In genomic region chr6:85005494-85005893, GRCh38 we compare ENCODE assay signal across 13 cellular contexts.
A peak's percentile ranks its signal among the peaks of the same experiment; 100 is the strongest.
DNase-seq lines count a peak whose midpoint lies in the region; ATAC-seq and TF ChIP-seq lines count a peak whose summit lies in the region.
"Had no signal": no experiment of that assay in that cellular context is flagged by ENCODE, and none has a peak within 500 bp of the region (broad histone marks: within the 10 kb centered on the region; RNA-seq: fewer than 3 reads in every experiment).

No MANE protein-coding gene starts in this region.

- H3K36me3 Mint-ChIP-seq in H9 (ENCODE audit: insufficient read depth in 1 of 3, low read depth in 3 of 3): peaks cover 6 to 9% (median 6%) of the 10 kb centered on the region in 3 experiments; a peak in 4 of 7 replicates
- no peaks in the 10 kb centered on the region for H3K36me3 Mint-ChIP-seq in endothelial cell (ENCODE audit: low read depth, unreplicated experiment)

- H4K20me1 ChIP-seq in H9 (ENCODE audit: control insufficient read depth, insufficient read depth, insufficient read length): no peaks in the 10 kb centered on the region

- H3K27me3 Mint-ChIP-seq in H9 (ENCODE audit: low read depth) (no peaks in the 10 kb centered on the region; the same call in 1 of the 2 replicates), endothelial cell (ENCODE audit: unreplicated experiment) (no peaks in the 10 kb centered on the region)
- H3K27me3 Mint-ChIP-seq: B cell; CD4-positive, alpha-beta T cell had no signal

- DNase-seq in H9 (no peak), SK-MEL-5 (ENCODE audit: low read depth, low spot score) (peak; percentile 9), endothelial cell (ENCODE audit: low spot score) (no peak), right lobe of liver (no peak), medulla oblongata (ENCODE audit: extremely low spot score) (no peak), heart right ventricle (no peak)
- DNase-seq: C1 segment of cervical spinal cord; CD4-positive, alpha-beta T cell; DND-41; GDM1; H7 had no signal

- no peaks in the 10 kb centered on the region for H3K79me1 ChIP-seq in H9 (ENCODE audit: insufficient read depth, low read depth, low read length, poor library complexity, severe bottlenecking)

- no peak overlapping the region for H3K9ac ChIP-seq in H9 (ENCODE audit: extremely low read depth, insufficient read length, low read length)

- intact Hi-C loops in right lobe of liver (cut with DNase I) (no loop called here), heart right ventricle (cut with DNase I) (loop anchor here in 1 of 10 donors (10.0 kb wide), 1 partner anchor 231 kb away; no protein-coding TSS in a partner anchor)

- in situ Hi-C loops in SK-MEL-5 (cut with HindIII; ENCODE audit: low pct_unique_long_range_greater_than_20kb, low sequenced_read_pairs): no loop called here

- H2AK5ac ChIP-seq in H9 (ENCODE audit: insufficient read length, low read length): no peak overlapping the region

- no peaks in the 10 kb centered on the region for H3K9me3 ChIP-seq in H9 (ENCODE audit: control insufficient read depth, low read depth, low read length)
- no peaks in the 10 kb centered on the region for H3K9me3 ChIP-seq in right lobe of liver
- peaks cover 0 to 6% (median 0%) of the 10 kb centered on the region in 11 donors for H3K9me3 ChIP-seq in heart right ventricle

- TF ChIP-seq POLR2A in right lobe of liver (IDR thresholded peaks at IDR 0.05): no peak

- no peak overlapping the region for H2BK120ac ChIP-seq in H9 (ENCODE audit: low read depth, low read length, poor library complexity, severe bottlenecking)

- H3K27ac ChIP-seq in H9 (ENCODE audit: insufficient read length, low read depth, low read length): no peak overlapping the region
- no peak overlapping the region for H3K27ac ChIP-seq in right lobe of liver
- no peak overlapping the region for H3K27ac ChIP-seq in heart right ventricle

- no peak for TF ChIP-seq CTCF in H9 (conservative IDR thresholded peaks at IDR 0.05)
- no peak for TF ChIP-seq CTCF in endothelial cell (IDR thresholded peaks at IDR 0.05; ENCODE audit: unreplicated experiment)
- TF ChIP-seq CTCF in right lobe of liver (IDR thresholded peaks at IDR 0.05): no peak
- no peak for TF ChIP-seq CTCF in heart right ventricle (IDR thresholded peaks at IDR 0.05)

- no peak overlapping the region for H2BK20ac ChIP-seq in H9 (ENCODE audit: low read depth, low read length, poor library complexity, severe bottlenecking)

- H3K4me1 ChIP-seq in H9 (ENCODE audit: insufficient read depth, low read length) (peaks cover 10% of the 10 kb centered on the region), right lobe of liver (no peaks in the 10 kb centered on the region), heart right ventricle (no peaks in the 10 kb centered on the region)

- H3K79me2 ChIP-seq in H9 (ENCODE audit: insufficient read depth, low read length): no peaks in the 10 kb centered on the region

- H2AFZ ChIP-seq in H9 (ENCODE audit: low read length): no peak overlapping the region

- H4K5ac ChIP-seq in H9 (ENCODE audit: insufficient read length, low read depth, low read length): no peak overlapping the region

- no peak overlapping the region for H2BK5ac ChIP-seq in H9 (ENCODE audit: insufficient read length, low read length)

- H3K4me3 Mint-ChIP-seq in H9 (peak overlapping the region in 1 of 2 experiments; percentile 48; a peak in 1 of 5 replicates), endothelial cell (ENCODE audit: unreplicated experiment) (no peak overlapping the region)
- H3K4me3 Mint-ChIP-seq: B cell; CD4-positive, alpha-beta T cell had no signal

- no peaks in the 10 kb centered on the region for H3K23me2 ChIP-seq in H9 (ENCODE audit: insufficient read length, low read depth, low read length, poor library complexity, severe bottlenecking)

- H3T11ph ChIP-seq in H9 (ENCODE audit: low read length): no peak overlapping the region

- H3K56ac ChIP-seq in H9 (ENCODE audit: insufficient read length, low read depth, low read length): no peak overlapping the region

- H2BK12ac ChIP-seq in H9 (ENCODE audit: insufficient read length, low read depth, low read length): no peak overlapping the region

- H3K18ac ChIP-seq in H9 (ENCODE audit: insufficient read length, low read depth, low read length): no peak overlapping the region

- H3K4me1 Mint-ChIP-seq in H9 (peaks cover 41 to 47% of the 10 kb centered on the region in 2 experiments), endothelial cell (ENCODE audit: unreplicated experiment) (peaks cover 25% of the 10 kb centered on the region)
- H3K4me1 Mint-ChIP-seq: B cell had no signal

- no CpG with 5 or more reads among the region's 3 CpGs for WGBS in H9 (ENCODE audit: extremely low coverage, insufficient read length, low lambda C conversion rate)
- WGBS in right lobe of liver (ENCODE audit: insufficient coverage, low coverage, low lambda C conversion rate, missing lambda C conversion rate): 54% methylated on average over 3 of the region's 3 CpGs
- 68 to 75% methylated on average over 3 of the region's 3 CpGs for WGBS in heart right ventricle, 2 donors

- no peak overlapping the region for H3K4ac ChIP-seq in H9 (ENCODE audit: low read depth, low read length)

- no peak overlapping the region for H4K8ac ChIP-seq in H9 (replicated peaks; ENCODE audit: insufficient read length, low read depth, low read length)

- H3K36me3 ChIP-seq in right lobe of liver: no peaks in the 10 kb centered on the region
- H3K36me3 ChIP-seq in heart right ventricle: no peaks in the 10 kb centered on the region

- H2BK15ac ChIP-seq in H9 (ENCODE audit: low read depth, low read length): no peak overlapping the region

- H3K14ac ChIP-seq in H9 (ENCODE audit: insufficient read depth, low read length): no peak overlapping the region

- H3K4me3 ChIP-seq in right lobe of liver: no peak overlapping the region
- H3K4me3 ChIP-seq in heart right ventricle: no peak overlapping the region

- H3K4me2 ChIP-seq in H9 (ENCODE audit: insufficient read depth, insufficient read length, low read length): no peak overlapping the region

- no peak overlapping the region for H3K23ac ChIP-seq in H9 (ENCODE audit: insufficient read length, low read depth, low read length)

- no peak overlapping the region for H4K91ac ChIP-seq in H9 (ENCODE audit: insufficient read length, low read depth, low read length)

- no peak for ATAC-seq in right lobe of liver
- no peak for ATAC-seq in heart right ventricle
- ATAC-seq in GM18519 (IDR thresholded peaks at IDR 0.05; ENCODE audit: low FRiP score, unreplicated experiment): no peak

- peaks cover 3 to 5% of the 10 kb centered on the region in 2 experiments; a peak in 1 of 5 replicates for H3K9me3 Mint-ChIP-seq in H9
- no peaks in the 10 kb centered on the region for H3K9me3 Mint-ChIP-seq in endothelial cell (ENCODE audit: unreplicated experiment)

- H3K27ac Mint-ChIP-seq in H9 (peak overlapping the region; percentile 37 to 96 (median 82)), endothelial cell (ENCODE audit: unreplicated experiment) (peak overlapping the region; percentile 52)
- H3K27ac Mint-ChIP-seq: B cell; CD4-positive, alpha-beta T cell had no signal

- H3K27me3 ChIP-seq in H9 (ENCODE audit: insufficient read depth, low read length) (no peaks in the 10 kb centered on the region), right lobe of liver (no peaks in the 10 kb centered on the region), heart right ventricle (no peaks in the 10 kb centered on the region)
